8 cellular contexts compared by ENCODE assay signal in the genomic region with DNA sequence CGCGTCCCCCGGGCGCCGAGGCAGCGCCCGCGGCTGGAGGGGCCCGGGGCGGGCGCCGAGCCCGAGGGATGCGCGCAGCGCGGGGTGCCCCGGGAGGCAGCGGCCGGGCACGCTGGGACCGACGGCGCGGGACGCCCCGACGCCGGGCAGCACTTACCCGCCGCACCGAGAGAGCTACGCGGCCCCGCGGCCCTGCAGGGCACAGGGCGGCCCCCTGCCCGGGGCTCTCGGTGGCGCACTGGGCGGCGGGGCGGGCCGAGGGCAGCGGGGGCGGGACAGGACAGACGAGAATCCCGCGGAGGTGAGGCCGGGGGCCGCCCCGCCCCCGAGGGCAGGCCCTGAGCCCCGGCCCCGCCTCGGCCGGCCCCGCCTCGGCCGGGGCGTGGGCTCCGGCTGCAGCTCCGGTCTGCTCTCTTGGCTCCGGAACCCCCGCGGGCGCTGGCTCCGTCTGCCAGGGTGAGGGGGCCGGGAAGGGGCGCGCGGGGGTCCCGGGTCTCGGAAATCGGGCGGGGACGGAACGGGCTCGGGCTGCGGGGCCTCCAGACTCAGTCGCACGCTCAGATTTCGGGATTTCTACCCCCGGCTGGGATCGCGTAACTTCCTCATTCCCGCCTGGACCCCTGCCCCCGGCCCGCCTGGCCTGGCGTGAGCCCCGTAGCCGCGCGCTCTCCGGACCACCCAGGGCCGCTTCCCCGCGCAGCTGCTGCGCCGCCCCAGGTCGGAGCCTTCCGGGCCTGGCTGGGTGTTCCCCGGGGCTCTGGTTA. TPM values are rescaled to one million over a fixed set of nuclear protein-coding genes. Genes with fewer than 3 reads are reported as not detected.
DNase-seq lines count a peak whose midpoint lies in the region; ATAC-seq, FAIRE-seq and TF ChIP-seq lines count a peak whose summit lies in the region.

A gene with protein sequence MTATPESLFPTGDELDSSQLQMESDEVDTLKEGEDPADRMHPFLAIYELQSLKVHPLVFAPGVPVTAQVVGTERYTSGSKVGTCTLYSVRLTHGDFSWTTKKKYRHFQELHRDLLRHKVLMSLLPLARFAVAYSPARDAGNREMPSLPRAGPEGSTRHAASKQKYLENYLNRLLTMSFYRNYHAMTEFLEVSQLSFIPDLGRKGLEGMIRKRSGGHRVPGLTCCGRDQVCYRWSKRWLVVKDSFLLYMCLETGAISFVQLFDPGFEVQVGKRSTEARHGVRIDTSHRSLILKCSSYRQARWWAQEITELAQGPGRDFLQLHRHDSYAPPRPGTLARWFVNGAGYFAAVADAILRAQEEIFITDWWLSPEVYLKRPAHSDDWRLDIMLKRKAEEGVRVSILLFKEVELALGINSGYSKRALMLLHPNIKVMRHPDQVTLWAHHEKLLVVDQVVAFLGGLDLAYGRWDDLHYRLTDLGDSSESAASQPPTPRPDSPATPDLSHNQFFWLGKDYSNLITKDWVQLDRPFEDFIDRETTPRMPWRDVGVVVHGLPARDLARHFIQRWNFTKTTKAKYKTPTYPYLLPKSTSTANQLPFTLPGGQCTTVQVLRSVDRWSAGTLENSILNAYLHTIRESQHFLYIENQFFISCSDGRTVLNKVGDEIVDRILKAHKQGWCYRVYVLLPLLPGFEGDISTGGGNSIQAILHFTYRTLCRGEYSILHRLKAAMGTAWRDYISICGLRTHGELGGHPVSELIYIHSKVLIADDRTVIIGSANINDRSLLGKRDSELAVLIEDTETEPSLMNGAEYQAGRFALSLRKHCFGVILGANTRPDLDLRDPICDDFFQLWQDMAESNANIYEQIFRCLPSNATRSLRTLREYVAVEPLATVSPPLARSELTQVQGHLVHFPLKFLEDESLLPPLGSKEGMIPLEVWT (plus strand): TSS at position 383 of the 764 bp plus-strand sequence. CDS start 621 bp downstream, outside the sequence.

- peak; percentile 92 for ATAC-seq in HG02623 (IDR thresholded peaks at IDR 0.05; ENCODE audit: unreplicated experiment)
- peak; percentile 98 for ATAC-seq in body of pancreas
- ATAC-seq in gastrocnemius medialis: peak; percentile 94 to 95
- ATAC-seq in GM18873 (IDR thresholded peaks at IDR 0.05; ENCODE audit: low FRiP score, unreplicated experiment): no peak

- FAIRE-seq in GM12892 (lab: Jason Lieb, UNC): peak; percentile 91

- peak; percentile 64; the same call in 1 of the 2 replicates for TF ChIP-seq POLR2A in GM12892 (IDR thresholded peaks at IDR 0.05; ENCODE audit: low read depth, low read length)
- TF ChIP-seq POLR2A in body of pancreas (IDR thresholded peaks at IDR 0.05): peak; percentile 34 to 62 (median 57)
- peak; percentile 34 to 50 for TF ChIP-seq POLR2A in gastrocnemius medialis (IDR thresholded peaks at IDR 0.05)

- H3K36me3 ChIP-seq in body of pancreas (replicated peaks in 1 of 2; ENCODE audit: insufficient read depth in 1 of 2, low read depth in 2 of 2): peaks cover 0 to 2% of the 10 kb centered on the region in 2 donors
- H3K36me3 ChIP-seq in gastrocnemius medialis: no peaks in the 10 kb centered on the region

- no peaks in the 10 kb centered on the region for H3K9me3 ChIP-seq in body of pancreas
- no peaks in the 10 kb centered on the region for H3K9me3 ChIP-seq in gastrocnemius medialis

- TF ChIP-seq CTCF in body of pancreas (IDR thresholded peaks at IDR 0.05) (peak in 1 of 7 experiments; percentile 14), gastrocnemius medialis (IDR thresholded peaks at IDR 0.05 in 4 of 5, conservative IDR thresholded peaks at IDR 0.05 in 1 of 5) (no peak)

- WGBS in body of pancreas, 2 donors: 0% methylated on average over 65 of the region's 103 CpGs; no CpG with 5 or more reads in 1 of the 2 donors

- in situ Hi-C loops in gastrocnemius medialis (cut with MboI; ENCODE audit: low sequenced_read_pairs in 4 of 4): no loop called here

- DNase-seq in GM12892 (ENCODE audit: insufficient read length) (peak; percentile 100), NCI-H146 treated with DMSO at 0.1 percent for 48 hours (lab: John Stamatoyannopoulos, UW; ENCODE audit: unreplicated experiment) (peak; percentile 30), UCSD-AML1 (lab: John Stamatoyannopoulos, UW; ENCODE audit: unreplicated experiment) (peak; percentile 85), body of pancreas (peak; percentile 85 to 94 (median 90)), gastrocnemius medialis (peak; percentile 65 to 70)

- H3K4me3 ChIP-seq in body of pancreas (peak within 1 kb of the TSS; percentile 78 to 93), iPS-11a (ENCODE audit: low read depth, low read length) (peak within 1 kb of the TSS; percentile 72), gastrocnemius medialis (peak within 1 kb of the TSS; percentile 76 to 97 (median 81))

- H3K27ac ChIP-seq in body of pancreas (peak within 1 kb of the TSS; percentile 1 to 84 (median 70)), gastrocnemius medialis (peak within 1 kb of the TSS; percentile 70 to 81 (median 76))

- H3K27me3 ChIP-seq in body of pancreas (no peaks in the 10 kb centered on the region), gastrocnemius medialis (no peaks in the 10 kb centered on the region)

- H3K4me1 ChIP-seq in body of pancreas: peaks cover 20% of the 10 kb centered on the region
- H3K4me1 ChIP-seq in gastrocnemius medialis: peaks cover 9 to 23% of the 10 kb centered on the region in 2 donors

- intact Hi-C loops in body of pancreas (cut with DNase I): no loop called here
- intact Hi-C loops in gastrocnemius medialis (cut with DNase I; ENCODE audit: low total_unique reads): loop anchor here (1.0 to 5.0 kb wide), 3 partner anchors 17 to 95 kb away; a partner anchor contains a TSS

RNA-seq across cellular contexts. Expression of the gene that starts here (rescaled TPM):
- 11.3 TPM for polyA plus RNA-seq in GM12892 (2012; ENCODE audit: missing spikeins)
- total RNA-seq in body of pancreas (10 to 100 TPM; 25.7 to 41.5 TPM), gastrocnemius medialis (1 to 10 TPM; 2.8 to 5.8 (median 4.2) TPM)

Comparison
In these comparisons a context has a peak if more than half of its experiments do, and no peak if none do; other contexts are left out.
1. DNase-seq: peak in every context shown above with its lines; median percentile 100 in GM12892; 90 in body of pancreas; 85 in UCSD-AML1; 68 in gastrocnemius medialis; 30 in NCI-H146 treated with DMSO at 0.1 percent for 48 hours.